In the genomic region with DNA sequence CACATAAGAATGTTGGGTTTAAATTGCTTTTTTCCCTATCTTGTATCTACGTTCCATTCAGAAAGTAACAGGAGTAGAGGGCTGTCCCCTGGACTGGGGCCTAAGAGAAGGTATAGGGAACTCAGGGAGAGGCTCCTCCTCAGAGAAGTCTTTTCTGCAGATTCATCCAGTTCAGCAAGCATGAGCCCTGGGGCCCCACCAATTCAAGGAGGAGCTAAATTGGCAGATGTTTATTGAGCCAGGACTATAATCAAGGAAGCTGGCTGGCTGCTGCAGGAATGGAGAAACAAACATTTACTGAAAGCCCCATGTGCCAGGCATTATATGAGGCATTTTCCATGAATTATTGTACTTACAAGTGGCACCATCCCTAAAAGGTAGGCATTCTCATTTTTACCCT, we compare ENCODE assay signal across 22 cellular contexts. TPM values are rescaled to one million over a fixed set of nuclear protein-coding genes. Genes with fewer than 3 reads are reported as not detected.
DNase-seq lines count a peak whose midpoint lies in the region; ATAC-seq and TF ChIP-seq lines count a peak whose summit lies in the region.
"Had no signal": no experiment of that assay in that cellular context is flagged by ENCODE, and none has a peak within 500 bp of the region (broad histone marks: within the 10 kb centered on the region; RNA-seq: fewer than 3 reads in every experiment).

No MANE protein-coding gene starts in this region.

- H2BK15ac ChIP-seq in IMR-90 (ENCODE audit: low read depth, low read length): peak overlapping the region; percentile 9; the same call in 2 of the 3 replicates

- peak overlapping the region; percentile 8; the same call in 1 of the 2 replicates for H3K56ac ChIP-seq in IMR-90 (ENCODE audit: extremely low read depth, insufficient read depth, low read length)

- intact Hi-C loops in IMR-90 (cut with micrococcal nuclease): loop anchor here (2.0 kb wide), 1 partner anchor 114 kb away; no protein-coding TSS in a partner anchor

- no peak overlapping the region for H2AK9ac ChIP-seq in IMR-90 (replicated peaks; ENCODE audit: low read depth, low read length, poor library complexity)

- POLR2A ChIA-PET in IMR-90 (lab: Charles Lee; ENCODE audit: unreplicated experiment): no interaction called here

- H3K9me3 ChIP-seq in IMR-90 (ENCODE audit: control insufficient read depth, insufficient read depth, low read length) (no peaks in the 10 kb centered on the region), mucosa of rectum (ENCODE audit: control insufficient read depth in 2 of 2, low read length in 2 of 2) (no peaks in the 10 kb centered on the region)
- H3K9me3 ChIP-seq: BE2C, Caco-2, SK-N-SH had no signal

- CTCF ChIA-PET in IMR-90 (lab: Yijun Ruan, JAX): interaction anchor here (0.5 kb wide), 1 partner anchor 14 kb away, joined by 5 read pairs; no protein-coding TSS in a partner anchor

- no TSS peak for BruUV-seq in IMR-90 (replicated peaks; lab: Mats Ljungman, UMichigan)

- WGBS in IMR-90 (ENCODE audit: extremely low coverage in 2 of 2, insufficient read length in 1 of 2), 2 experiments: no CpG with 5 or more reads among the region's 1 CpG

- peaks cover 13% of the 10 kb centered on the region for H3K4me1 ChIP-seq in IMR-90 (ENCODE audit: control insufficient read depth, insufficient read depth, low read length)
- peaks cover 13 to 17% of the 10 kb centered on the region in 2 donors for H3K4me1 ChIP-seq in mucosa of rectum (ENCODE audit: control insufficient read depth in 2 of 2, insufficient read depth in 2 of 2, low read length in 2 of 2)
- H3K4me1 ChIP-seq: BE2C, Caco-2 had no signal

- H4K5ac ChIP-seq in IMR-90 (ENCODE audit: low read depth, low read length): peak overlapping the region; percentile 32; the same call in 1 of the 2 replicates

- H3K4me3 ChIP-seq in IMR-90 (ENCODE audit: insufficient read depth, low read depth, low read length) (no peak overlapping the region), epithelial cell of esophagus (ENCODE audit: low read length) (no peak overlapping the region), mucosa of rectum (ENCODE audit: low read length in 2 of 2) (no peak overlapping the region), H7 (ENCODE audit: insufficient read depth, low read depth, low read length) (no peak overlapping the region)

- H3K27ac ChIP-seq in IMR-90 (ENCODE audit: insufficient read depth, low read length) (no peak overlapping the region), mucosa of rectum (ENCODE audit: low read depth in 2 of 2, low read length in 2 of 2) (peak overlapping the region; percentile 67 to 77)

- dilution Hi-C loops in IMR-90 (cut with HindIII; ENCODE audit: low sequenced_read_pairs, unreplicated experiment): no loop called here

- peak overlapping the region; percentile 0 to 62; a peak in 2 of 4 replicates for H4K8ac ChIP-seq in IMR-90 (ENCODE audit: low read depth in 2 of 2, low read length in 2 of 2)

- H4K91ac ChIP-seq in IMR-90 (ENCODE audit: insufficient read depth, low read depth, low read length): peak overlapping the region; percentile 46

- no peaks in the 10 kb centered on the region for H3K36me3 ChIP-seq in IMR-90 (ENCODE audit: control insufficient read depth, insufficient read depth, low read length)
- no peaks in the 10 kb centered on the region for H3K36me3 ChIP-seq in mucosa of rectum (ENCODE audit: control insufficient read depth in 2 of 2, insufficient read depth in 2 of 2, low read length in 2 of 2)
- no peaks in the 10 kb centered on the region for H3K36me3 ChIP-seq in H7 (replicated peaks; ENCODE audit: control insufficient read depth, insufficient read depth, low read length)
- H3K36me3 ChIP-seq: BE2C had no signal

- H3K18ac ChIP-seq in IMR-90 (ENCODE audit: low read depth, low read length): peak overlapping the region; percentile 76; the same call in 1 of the 2 replicates

- in situ Hi-C loops in IMR-90 (cut with MboI; ENCODE audit: low sequenced_read_pairs): no loop called here

- no peak for TF ChIP-seq POLR2A in IMR-90 (IDR thresholded peaks at IDR 0.05; ENCODE audit: low read depth, low read length)

- H3K4me2 ChIP-seq in IMR-90 (ENCODE audit: low read depth, low read length): no peak overlapping the region
- H3K4me2 ChIP-seq: SK-N-SH had no signal

- no peak for TF ChIP-seq CTCF in IMR-90 (conservative IDR thresholded peaks at IDR 0.05; ENCODE audit: low read depth, low read length)
- TF ChIP-seq CTCF in epithelial cell of esophagus (IDR thresholded peaks at IDR 0.05; ENCODE audit: insufficient read depth, low read depth, low read length, missing control alignments): no peak

- peak overlapping the region; percentile 59; the same call in 1 of the 2 replicates for H3K14ac ChIP-seq in IMR-90 (replicated peaks; ENCODE audit: low read depth, low read length)

- H3K23ac ChIP-seq in IMR-90 (ENCODE audit: low read depth, low read length): no peak overlapping the region

- no peaks in the 10 kb centered on the region for H4K20me1 ChIP-seq in IMR-90 (ENCODE audit: insufficient read depth, low read length)

- H3K4ac ChIP-seq in IMR-90 (ENCODE audit: low read depth, low read length): peak overlapping the region; percentile 66; the same call in 1 of the 2 replicates

- H2AFZ ChIP-seq in IMR-90 (replicated peaks; ENCODE audit: low read length, poor library complexity): no peak overlapping the region

- peak overlapping the region; percentile 92 for H2BK20ac ChIP-seq in IMR-90 (ENCODE audit: low read depth, low read length)

- TF ChIP-seq RAD21 in IMR-90 (IDR thresholded peaks at IDR 0.05; ENCODE audit: low read length): no peak

- ATAC-seq in IMR-90 (ENCODE audit: low read depth) (peak; percentile 29; the same call in 1 of the 2 replicates), HG02840 (IDR thresholded peaks at IDR 0.05; ENCODE audit: low FRiP score, unreplicated experiment) (no peak)
- ATAC-seq: PC-3 had no signal

- no peaks in the 10 kb centered on the region for H3K79me1 ChIP-seq in IMR-90 (ENCODE audit: low read depth in 1 of 2, low read length in 2 of 2)

- peaks cover 13% of the 10 kb centered on the region for H3K9me1 ChIP-seq in IMR-90 (ENCODE audit: insufficient read depth, low read length)

- DNase-seq in NCI-H2081 (lab: John Stamatoyannopoulos, UW): peak; percentile 24 to 43
- DNase-seq in NCI-H2081 treated with DMSO at 0.1 percent for 48 hours (lab: John Stamatoyannopoulos, UW): no peak
- peak; percentile 33 for DNase-seq in IMR-90
- peak; percentile 36 for DNase-seq in epithelial cell of esophagus (ENCODE audit: low read depth)
- DNase-seq in NCI-H1930 (lab: John Stamatoyannopoulos, UW): no peak
- no peak for DNase-seq in H7
- DNase-seq: 8988T; BE2C; Caco-2; CD4-positive, CD25-positive, alpha-beta regulatory T cell; HCEC 1CT; MM.1S; NCI-H1105; NCI-H1694; NCI-H345; NCI-H524 treated with DMSO at 0.1 percent for 48 hours; PC-3; RPMI8226; SHP77 treated with DMSO at 0.1 percent for 48 hours; SK-N-SH had no signal

- H3K27me3 ChIP-seq in IMR-90 (ENCODE audit: control insufficient read depth, insufficient read depth, low read length) (no peaks in the 10 kb centered on the region), mucosa of rectum (ENCODE audit: control insufficient read depth in 2 of 2, insufficient read depth in 2 of 2, low read length in 2 of 2) (no peaks in the 10 kb centered on the region), H7 (ENCODE audit: control insufficient read depth, insufficient read depth, low read length) (no peaks in the 10 kb centered on the region)
- H3K27me3 ChIP-seq: BE2C had no signal

- no peak overlapping the region for H3K9ac ChIP-seq in IMR-90 (ENCODE audit: low read depth, low read length)
- no peak overlapping the region for H3K9ac ChIP-seq in mucosa of rectum (ENCODE audit: low read depth in 1 of 2, low read length in 2 of 2)
- H3K9ac ChIP-seq: SK-N-SH had no signal

- peak overlapping the region; percentile 98 for H2BK120ac ChIP-seq in IMR-90 (ENCODE audit: low read depth, low read length)

- peak overlapping the region; percentile 97 for H2BK5ac ChIP-seq in IMR-90 (ENCODE audit: low read depth, low read length, poor library complexity, severe bottlenecking)

- H2AK5ac ChIP-seq in IMR-90 (ENCODE audit: low read depth, low read length): no peak overlapping the region; the same call in 1 of the 2 replicates

TF ChIP-seq in IMR-90, 13 proteins besides CTCF, POLR2A, EP300 and RAD21:
- no peak for TF ChIP-seq MAFK (IDR thresholded peaks at IDR 0.05; ENCODE audit: low read depth, low read length)

RNA-seq across cellular contexts. Expression of a gene that starts 22.1 kb away (rescaled TPM):
- 30.0 and 30.3 TPM in 2 replicates for total RNA-seq in IMR-90 (2012; rRNA removed)
- polyA plus RNA-seq in IMR-90 (2012; rRNA removed): 14.8 and 17.0 TPM in 2 replicates
- 9.3 and 18.9 TPM in 2 replicates for polyA plus RNA-seq in IMR-90 (2012; cell fraction: cytosol; rRNA removed)
- polyA plus RNA-seq in IMR-90 (2012; cell fraction: nucleus; rRNA removed; ENCODE audit: low replicate concordance): 11.8 and 12.5 TPM in 2 replicates
- total RNA-seq in H7 (2014; rRNA removed; shearing (Covaris generic)): 54.7 and 59.3 TPM in 2 replicates

Comparison
In these comparisons a context has a peak if more than half of its experiments do, and no peak if none do; other contexts are left out.
1. DNase-seq: peak in NCI-H2081 (2 of 2), IMR-90 (single experiment) and epithelial cell of esophagus (single experiment); none in NCI-H2081 treated with DMSO at 0.1 percent for 48 hours (single experiment), NCI-H1930 (0 of 2) and H7 (single experiment).